ENCODE assay signal across 1 cellular context in genomic region chr16:4245400-4245799, GRCh38.
TF ChIP-seq lines count a peak whose summit lies in the region.

No MANE protein-coding gene starts in this region.

TF ChIP-seq in WTC11, 78 proteins besides CTCF, POLR2A, EP300 and RAD21 (continued from another document):
- TF ChIP-seq ERG (CRISPR knock-in tag; IDR thresholded peaks at IDR 0.05) (no peak), AFF4 (CRISPR knock-in tag; IDR thresholded peaks at IDR 0.05; ENCODE audit: borderline replicate concordance) (no peak), CBFB (CRISPR knock-in tag; IDR thresholded peaks at IDR 0.05; ENCODE audit: low read depth) (no peak), ZNF263 (CRISPR knock-in tag; IDR thresholded peaks at IDR 0.05; ENCODE audit: low read depth) (no peak), JAZF1 (CRISPR knock-in tag; IDR thresholded peaks at IDR 0.05) (no peak), E2F4 (CRISPR knock-in tag; IDR thresholded peaks at IDR 0.05; ENCODE audit: borderline replicate concordance, low read depth) (no peak), ATF6 (CRISPR knock-in tag; IDR thresholded peaks at IDR 0.05) (no peak), ZNF281 (CRISPR knock-in tag; IDR thresholded peaks at IDR 0.05) (no peak), IRF1 (CRISPR knock-in tag; IDR thresholded peaks at IDR 0.05) (no peak), ZNF532 (CRISPR knock-in tag; IDR thresholded peaks at IDR 0.05; ENCODE audit: borderline replicate concordance) (no peak), FOXP1 (CRISPR knock-in tag; IDR thresholded peaks at IDR 0.05; ENCODE audit: borderline replicate concordance) (no peak), TCF7 (CRISPR knock-in tag; IDR thresholded peaks at IDR 0.05; ENCODE audit: low read depth) (no peak), ZNF232 (CRISPR knock-in tag; IDR thresholded peaks at IDR 0.05) (no peak), ATF2 (CRISPR knock-in tag; IDR thresholded peaks at IDR 0.05; ENCODE audit: borderline replicate concordance, low read depth) (no peak), ETV6 (CRISPR knock-in tag; IDR thresholded peaks at IDR 0.05) (no peak)
